In genomic region chr11:74135516-74135840, GRCh38 we compare ENCODE assay signal across 32 cellular contexts. TPM values are rescaled to one million over a fixed set of nuclear protein-coding genes. Genes with fewer than 3 reads are reported as not detected.
DNase-seq lines count a peak whose midpoint lies in the region; ATAC-seq, FAIRE-seq and TF ChIP-seq lines count a peak whose summit lies in the region.
"Had no signal": no experiment of that assay in that cellular context is flagged by ENCODE, and none has a peak within 500 bp of the region (broad histone marks: within the 10 kb centered on the region; RNA-seq: fewer than 3 reads in every experiment).

No MANE protein-coding gene starts in this region.

- DNase-seq in A549 (ENCODE audit: low read depth in 1 of 2, low spot score in 1 of 2), result no peak
- DNase-seq in HCT116 (ENCODE audit: low read depth, low spot score), result no peak
- no peak for DNase-seq in astrocyte (ENCODE audit: low read depth)
- DNase-seq in kidney glomerular epithelial cell (lab: John Stamatoyannopoulos, UW), result peak; percentile 87
- DNase-seq in activated CD8-positive, alpha-beta memory T cell treated with anti-CD3 and anti-CD28 coated beads, Interleukin-2, amount 50 U/mL, for 48 hours, result no peak
- no peak for DNase-seq in spleen
- DNase-seq in NCI-H187 treated with DMSO at 0.1 percent for 48 hours (lab: John Stamatoyannopoulos, UW), result no peak
- no peak for DNase-seq in SHP77 treated with DMSO at 0.1 percent for 48 hours (lab: John Stamatoyannopoulos, UW)
- DNase-seq: activated CD4-positive, alpha-beta T cell treated with anti-CD3 and anti-CD28 coated beads for 48 hours; activated T-cell treated with anti-CD3 and anti-CD28 coated beads for 4 hours; CD4-positive, alpha-beta T cell; cortex of kidney; effector memory CD8-positive, alpha-beta T cell; GOT3; left lung; mesendoderm; NCI-H1048; NCI-H2171 treated with DMSO at 0.1 percent for 48 hours; NCI-H524 treated with DMSO at 0.1 percent for 48 hours; NK-92 treated with Interleukin-12 subunit alpha and Interleukin-12 subunit beta, amount 100 ng/mL, for 24 hours; right cardiac atrium; SIG-M5; stimulated activated CD4-positive, alpha-beta T cell treated with anti-CD3 and anti-CD28 coated beads, Interleukin-12 subunit alpha, Interleukin-12 subunit beta, amount 100 ng/mL, for 4 hours; stimulated activated CD4-positive, alpha-beta T cell treated with anti-CD3 and anti-CD28 coated beads, Interleukin-2, amount 100 ng/mL, for 48 hours; stimulated activated naive CD8-positive, alpha-beta T cell treated with anti-CD3 and anti-CD28 coated beads, Interleukin-15, amount 100 ng/mL, for 72 hours had no signal

- intact Hi-C loops in HCT116 (cut with micrococcal nuclease), result no loop called here
- intact Hi-C loops in spleen (cut with DNase I; ENCODE audit: low total_unique reads), result no loop called here

- POLR2A ChIA-PET in A549 (lab: Yijun Ruan, JAX) (no interaction called here), HCT116 (lab: Charles Lee) (interaction anchor here (0.6 to 0.7 kb wide), 2 partner anchors 15 to 280 kb away, joined by 3 read pairs; no protein-coding TSS in a partner anchor)

- H3K9me3 ChIP-seq in A549, result no peaks in the 10 kb centered on the region
- H3K9me3 ChIP-seq in HCT116 (ENCODE audit: control insufficient read depth in 1 of 2, insufficient read depth in 1 of 2, low read depth in 1 of 2, low read length in 2 of 2), result no peaks in the 10 kb centered on the region
- no peaks in the 10 kb centered on the region for H3K9me3 ChIP-seq in astrocyte (ENCODE audit: insufficient read depth, low read depth, low read length)
- no peaks in the 10 kb centered on the region for H3K9me3 ChIP-seq in spleen
- H3K9me3 ChIP-seq: left lung, thoracic aorta had no signal

- H3K9me3 Mint-ChIP-seq in astrocyte (ENCODE audit: unreplicated experiment), result no peaks in the 10 kb centered on the region
- H3K9me3 Mint-ChIP-seq: activated T-helper 2 cell treated with anti-CD3 and anti-CD28 coated beads, Interferon-gamma antibody, Interleukin-2, Interleukin-4, amounts not matched to agents 10 μg/mL and 5 μg/mL and 100 μg/mL, durations not matched to agents 14 hours and 24 hours and 36 hours; CD4-positive, alpha-beta T cell; effector memory CD8-positive, alpha-beta T cell; stimulated activated naive CD8-positive, alpha-beta T cell treated with anti-CD3 and anti-CD28 coated beads, Interleukin-15, amount 100 ng/mL, for 72 hours had no signal

- no peaks in the 10 kb centered on the region for H3K9me2 ChIP-seq in HCT116 (ENCODE audit: insufficient read depth)

- H3K27ac Mint-ChIP-seq in astrocyte (ENCODE audit: unreplicated experiment), result peak overlapping the region; percentile 89
- H3K27ac Mint-ChIP-seq: activated naive CD8-positive, alpha-beta T cell; activated T-helper 2 cell treated with anti-CD3 and anti-CD28 coated beads, Interferon-gamma antibody, Interleukin-2, Interleukin-4, amounts not matched to agents 10 μg/mL and 5 μg/mL and 100 μg/mL, durations not matched to agents 14 hours and 24 hours and 36 hours; CD4-positive, alpha-beta T cell; effector memory CD8-positive, alpha-beta T cell had no signal

- H3K79me2 ChIP-seq in HCT116 (ENCODE audit: insufficient read depth, low read length) (0 out of 2 replicates have a peak, but pooled peaks cover 4% of the 10 kb centered on the region), astrocyte (ENCODE audit: insufficient read depth, low read length) (no peaks in the 10 kb centered on the region)

- no peak overlapping the region for H2AFZ ChIP-seq in HCT116 (ENCODE audit: low read depth, low read length, poor library complexity, severe bottlenecking)
- no peak overlapping the region for H2AFZ ChIP-seq in astrocyte (ENCODE audit: low read depth, low read length)
- H2AFZ ChIP-seq: PC-9 had no signal

- peak; percentile 7 for FAIRE-seq in A549 (lab: Jason Lieb, UNC)
- FAIRE-seq in astrocyte (lab: Jason Lieb, UNC), result peak; percentile 9
- FAIRE-seq: urothelium cell line had no signal

- no peaks in the 10 kb centered on the region for H3K27me3 Mint-ChIP-seq in astrocyte (ENCODE audit: low read depth, unreplicated experiment)
- H3K27me3 Mint-ChIP-seq: activated naive CD8-positive, alpha-beta T cell; CD4-positive, alpha-beta T cell; effector memory CD8-positive, alpha-beta T cell; stimulated activated naive CD8-positive, alpha-beta T cell treated with anti-CD3 and anti-CD28 coated beads, Interleukin-15, amount 100 ng/mL, for 72 hours had no signal

- peaks cover 42% of the 10 kb centered on the region for H3K4me1 Mint-ChIP-seq in astrocyte (ENCODE audit: low read depth, unreplicated experiment)
- H3K4me1 Mint-ChIP-seq: stimulated activated naive CD8-positive, alpha-beta T cell treated with anti-CD3 and anti-CD28 coated beads, Interleukin-15, amount 100 ng/mL, for 72 hours had no signal

- H3K4me2 ChIP-seq in A549 (peak overlapping the region; percentile 27), HCT116 (ENCODE audit: low read length) (peak overlapping the region; percentile 60), astrocyte (ENCODE audit: low read length) (no peak overlapping the region)
- H3K4me2 ChIP-seq: PC-9 had no signal

- TF ChIP-seq RAD21 in A549 (conservative IDR thresholded peaks at IDR 0.05 in 1 of 2, IDR thresholded peaks at IDR 0.05 in 1 of 2) (no peak), HCT116 (IDR thresholded peaks at IDR 0.05; ENCODE audit: low read depth) (no peak)

- RAD21 ChIA-PET in HCT116 (lab: Charles Lee; ENCODE audit: low non-redundant PET in 1 of 2, low total read pairs in 2 of 2, uncharacterized antibody in 2 of 2, unreplicated experiment in 2 of 2), result interaction anchor here in 1 of 2 experiments (0.7 kb wide), 1 partner anchor 12 kb away, joined by 3 read pairs; no protein-coding TSS in a partner anchor

- H3K4me3 ChIP-seq in A549, result no peak overlapping the region
- H3K4me3 ChIP-seq in HCT116 (replicated peaks in 1 of 2; ENCODE audit: low read depth in 1 of 2, low read length in 2 of 2), result peak overlapping the region in 1 of 2 experiments; percentile 19; a peak in 1 of 4 replicates
- H3K4me3 ChIP-seq in astrocyte (ENCODE audit: insufficient read depth, low read depth, low read length), result no peak overlapping the region
- H3K4me3 ChIP-seq in spleen, result no peak overlapping the region
- H3K4me3 ChIP-seq: cardiac muscle cell, left lung, PC-9, thoracic aorta had no signal

- H3K36me3 Mint-ChIP-seq in astrocyte (ENCODE audit: low read depth, unreplicated experiment), result peaks cover 14% of the 10 kb centered on the region

- H3K36me3 ChIP-seq in HCT116 (ENCODE audit: control insufficient read depth in 1 of 2, insufficient read depth in 2 of 2, low read length in 2 of 2) (0 out of 4 replicates have a peak, but pooled peaks cover 2 to 6% of the 10 kb centered on the region in 2 experiments), astrocyte (ENCODE audit: insufficient read depth, low read length) (peaks cover 6% of the 10 kb centered on the region), spleen (peaks cover 0 to 93% (median 51%) of the 10 kb centered on the region in 6 donors)

- peak overlapping the region; percentile 10 for H3K9ac ChIP-seq in HCT116 (ENCODE audit: low read length)
- no peak overlapping the region for H3K9ac ChIP-seq in astrocyte (ENCODE audit: low read length)

- BruUV-seq in HCT116 (replicated peaks; lab: Mats Ljungman, UMichigan), result no TSS peak

- no peak for ATAC-seq in A549
- peak; percentile 41 for ATAC-seq in HCT116
- ATAC-seq: effector memory CD8-positive, alpha-beta T cell; left lung; right cardiac atrium; stimulated activated naive CD8-positive, alpha-beta T cell treated with anti-CD3 and anti-CD28 coated beads, Interleukin-15, amount 100 ng/mL, for 72 hours had no signal

- no peak overlapping the region for H3K4me3 Mint-ChIP-seq in astrocyte (ENCODE audit: unreplicated experiment)
- H3K4me3 Mint-ChIP-seq: activated naive CD8-positive, alpha-beta T cell; CD4-positive, alpha-beta T cell; effector memory CD8-positive, alpha-beta T cell; stimulated activated naive CD8-positive, alpha-beta T cell treated with anti-CD3 and anti-CD28 coated beads, Interleukin-15, amount 100 ng/mL, for 72 hours had no signal

- H3K27ac ChIP-seq in A549 (peak overlapping the region; percentile 88 to 90), HCT116 (ENCODE audit: low read depth, low read length) (peak overlapping the region; percentile 95), astrocyte (ENCODE audit: low read depth, low read length) (peak overlapping the region; percentile 45), spleen (no peak overlapping the region)
- H3K27ac ChIP-seq: cardiac muscle cell, left lung, PC-9, thoracic aorta, WERI-Rb-1 had no signal

- H3K4me1 ChIP-seq in A549 (peaks cover 72% of the 10 kb centered on the region), HCT116 (ENCODE audit: control insufficient read depth in 1 of 2, insufficient read depth in 2 of 2, low read length in 2 of 2) (peaks cover 57 to 70% of the 10 kb centered on the region in 2 experiments), astrocyte (ENCODE audit: insufficient read depth, low read length) (peaks cover 24% of the 10 kb centered on the region), spleen (no peaks in the 10 kb centered on the region)

- no peak for TF ChIP-seq POLR2A in A549 (IDR thresholded peaks at IDR 0.05; ENCODE audit: low read length)
- no peak for TF ChIP-seq POLR2A in HCT116 (IDR thresholded peaks at IDR 0.05; ENCODE audit: borderline replicate concordance, extremely low read depth, insufficient read depth, insufficient read length)
- no peak for TF ChIP-seq POLR2A in spleen (IDR thresholded peaks at IDR 0.05)

- no peak for TF ChIP-seq EP300 in A549 (IDR thresholded peaks at IDR 0.05)

- H4K20me1 ChIP-seq in HCT116 (ENCODE audit: insufficient read depth), result no peaks in the 10 kb centered on the region
- H4K20me1 ChIP-seq in astrocyte (ENCODE audit: insufficient read depth, low read length), result no peaks in the 10 kb centered on the region

- TF ChIP-seq CTCF in A549 (IDR thresholded peaks at IDR 0.05) (no peak), HCT116 (IDR thresholded peaks at IDR 0.05 in 2 of 3, conservative IDR thresholded peaks at IDR 0.05 in 1 of 3; ENCODE audit: borderline replicate concordance in 1 of 3, insufficient read depth in 1 of 3, low read depth in 2 of 3, low read length in 2 of 3) (no peak), astrocyte (IDR thresholded peaks at IDR 0.05; ENCODE audit: insufficient read depth, low read depth, low read length) (no peak), spleen (IDR thresholded peaks at IDR 0.05 in 8 of 11, conservative IDR thresholded peaks at IDR 0.05 in 3 of 11) (no peak)

- H3K27me3 ChIP-seq in HCT116 (ENCODE audit: insufficient read depth, low read length) (no peaks in the 10 kb centered on the region), astrocyte (ENCODE audit: insufficient read depth, low read length) (no peaks in the 10 kb centered on the region), spleen (replicated peaks in 1 of 7) (no peaks in the 10 kb centered on the region)
- H3K27me3 ChIP-seq: cardiac muscle cell, left lung had no signal

- CTCF ChIA-PET in A549 (lab: Yijun Ruan, JAX), result interaction anchor here (0.9 to 2.4 kb wide), 8 partner anchors 9 to 314 kb away, joined by 3 to 10 read pairs (median 5); partner anchors contain the start of genes C2CD3 and PPME1
- CTCF ChIA-PET in HCT116 (lab: Charles Lee), result interaction anchor here (1.5 kb wide), 1 partner anchor 26 kb away, joined by 4 read pairs; no protein-coding TSS in a partner anchor

RNA-seq across cellular contexts. Expression of gene C2CD3, which starts 35.3 kb away (rescaled TPM):
- polyA plus RNA-seq in A549 (2011; rRNA removed) (15.2 and 22.7 TPM in 2 replicates), A549 (2017; fragmentation: RNase III; extraction: RNeasy Plus Mini Kit Qiagen cat#74134 plus additional on column Dnase treatment) (18.2 to 19.8 TPM (median 19.3 TPM) in 3 replicates), spleen (10 to 100 TPM in 1 of 3 donors, 1 to 10 TPM in 2; 5.7 to 11.0 (median 7.4) TPM)
- polyA plus RNA-seq in A549 (2012; cell fraction: cytosol; rRNA removed), result 9.3 and 12.0 TPM in 2 replicates
- polyA plus RNA-seq in A549 (2012; cell fraction: nucleus; rRNA removed), result 17.1 and 19.9 TPM in 2 replicates
- polyA minus RNA-seq in A549 (2011; rRNA and poly(A)+ RNA removed), result 60.4 and 64.1 TPM in 2 replicates
- total RNA-seq in HCT116 (2021; ENCODE audit: unreplicated experiment) (30.6 TPM), astrocyte (45.4 and 53.7 TPM in 2 replicates), spleen (10 to 100 TPM; 26.6 to 49.2 (median 38.0) TPM)
- polyA plus RNA-seq in HCT116 (2012), result 14.8 and 16.4 TPM in 2 replicates

RNA-seq across cellular contexts. Expression of gene PPME1, which starts 35.6 kb away (rescaled TPM):
- polyA plus RNA-seq in A549 (2011; rRNA removed) (69.2 and 82.6 TPM in 2 replicates), A549 (2017; fragmentation: RNase III; extraction: RNeasy Plus Mini Kit Qiagen cat#74134 plus additional on column Dnase treatment) (82.2 to 89.8 TPM (median 85.7 TPM) in 3 replicates), spleen (10 to 100 TPM in 1 of 3 donors, 1 to 10 TPM in 2; 5.9 to 10.1 (median 7.9) TPM)
- polyA plus RNA-seq in A549 (2012; cell fraction: cytosol; rRNA removed), result 69.1 and 92.7 TPM in 2 replicates
- polyA plus RNA-seq in A549 (2012; cell fraction: nucleus; rRNA removed), result 114 and 127 TPM in 2 replicates
- 62.2 and 63.0 TPM in 2 replicates for polyA minus RNA-seq in A549 (2011; rRNA and poly(A)+ RNA removed)
- total RNA-seq in HCT116 (2021; ENCODE audit: unreplicated experiment) (68.3 TPM), astrocyte (376 and 401 TPM in 2 replicates), spleen (10 to 100 TPM; 13.1 to 32.0 (median 23.7) TPM)
- polyA plus RNA-seq in HCT116 (2012), result 56.9 and 72.0 TPM in 2 replicates

Comparison
In these comparisons a context has a peak if more than half of its experiments do, and no peak if none do; other contexts are left out.
1. H3K27ac ChIP-seq: peak in A549 (2 of 2), HCT116 (single experiment) and astrocyte (single experiment); none in spleen (0 of 8).